In the genomic region with DNA sequence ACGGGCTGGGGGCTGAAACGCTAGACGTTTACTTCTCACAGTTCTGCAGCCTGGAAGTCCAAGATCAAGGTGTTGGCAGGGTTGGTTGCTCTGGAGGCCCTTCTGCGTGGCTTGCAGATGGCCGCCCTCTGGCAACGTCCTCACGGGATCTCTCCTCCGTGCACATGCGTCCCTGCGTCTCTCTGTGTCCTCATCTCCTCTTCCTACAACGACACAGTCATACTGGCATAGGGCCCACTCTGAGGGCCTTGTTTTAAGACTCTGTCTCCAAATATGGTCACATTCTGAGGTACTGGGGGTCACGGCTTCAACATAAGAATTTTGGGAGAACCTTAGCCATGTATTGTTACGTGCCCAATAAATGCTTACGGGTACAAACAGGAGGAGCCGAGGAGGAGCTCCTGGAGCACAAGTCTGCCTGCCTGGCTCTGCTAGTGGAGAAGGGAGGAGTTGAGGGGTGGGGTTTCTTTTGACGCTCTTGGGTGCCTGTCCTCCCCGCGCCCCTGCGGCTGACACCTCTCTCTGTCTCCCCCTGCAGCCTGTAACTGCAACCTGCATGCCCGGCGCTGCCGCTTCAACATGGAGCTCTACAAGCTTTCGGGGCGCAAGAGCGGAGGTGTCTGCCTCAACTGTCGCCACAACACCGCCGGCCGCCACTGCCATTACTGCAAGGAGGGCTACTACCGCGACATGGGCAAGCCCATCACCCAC, we compare ENCODE assay signal across 14 cellular contexts.
DNase-seq lines count a peak whose midpoint lies in the region; ATAC-seq and TF ChIP-seq lines count a peak whose summit lies in the region.
"Had no signal": no experiment of that assay in that cellular context is flagged by ENCODE, and none has a peak within 500 bp of the region (broad histone marks: within the 10 kb centered on the region; RNA-seq: fewer than 3 reads in every experiment).

No MANE protein-coding gene starts in this region.

- no peaks in the 10 kb centered on the region for H3K79me2 ChIP-seq in hepatocyte

- H3K36me3 ChIP-seq in hepatocyte (replicated peaks; ENCODE audit: insufficient read depth, low read depth) (no peaks in the 10 kb centered on the region), transverse colon (no peaks in the 10 kb centered on the region), SJCRH30 (no peaks in the 10 kb centered on the region)
- H3K36me3 ChIP-seq: cardiac muscle cell, right atrium auricular region had no signal

- H3K4me3 ChIP-seq in hepatocyte: no peak overlapping the region
- H3K4me3 ChIP-seq in transverse colon: no peak overlapping the region
- no peak overlapping the region for H3K4me3 ChIP-seq in SJCRH30
- H3K4me3 ChIP-seq: cardiac muscle cell, right atrium auricular region had no signal

- H3K27ac ChIP-seq in hepatocyte: peak overlapping the region; percentile 89
- peak overlapping the region; percentile 52 to 63 (median 60) for H3K27ac ChIP-seq in transverse colon
- H3K27ac ChIP-seq in SJCRH30: no peak overlapping the region
- H3K27ac ChIP-seq: cardiac muscle cell had no signal

- no peak overlapping the region for H2AFZ ChIP-seq in hepatocyte

- ATAC-seq in HG03469 (IDR thresholded peaks at IDR 0.05; ENCODE audit: unreplicated experiment): no peak

- H3K9me3 ChIP-seq in hepatocyte (ENCODE audit: low read depth): peaks cover 7% of the 10 kb centered on the region
- H3K9me3 ChIP-seq in transverse colon: no peaks in the 10 kb centered on the region
- no peaks in the 10 kb centered on the region for H3K9me3 ChIP-seq in SJCRH30 (replicated peaks)
- H3K9me3 ChIP-seq: right atrium auricular region had no signal

- H3K27me3 ChIP-seq in hepatocyte: no peaks in the 10 kb centered on the region
- H3K27me3 ChIP-seq in transverse colon: no peaks in the 10 kb centered on the region
- no peaks in the 10 kb centered on the region for H3K27me3 ChIP-seq in SJCRH30
- H3K27me3 ChIP-seq: right atrium auricular region had no signal

- peak; percentile 17 for TF ChIP-seq CTCF in hepatocyte (IDR thresholded peaks at IDR 0.05; ENCODE audit: poor library complexity)
- no peak for TF ChIP-seq CTCF in transverse colon (IDR thresholded peaks at IDR 0.05)

- DNase-seq in NCI-H2171 treated with DMSO at 0.1 percent for 48 hours (lab: John Stamatoyannopoulos, UW): peak; percentile 5
- no peak for DNase-seq in NCI-H2171 (lab: John Stamatoyannopoulos, UW)
- peak; percentile 2 for DNase-seq in NCI-H774 (lab: John Stamatoyannopoulos, UW)
- DNase-seq in hepatocyte (ENCODE audit: low spot score): no peak
- DNase-seq in transverse colon: no peak
- no peak for DNase-seq in NCI-H446 treated with DMSO at 0.1 percent for 48 hours (lab: John Stamatoyannopoulos, UW)
- no peak for DNase-seq in SJCRH30
- DNase-seq: activated CD4-positive, alpha-beta T cell treated with anti-CD3 and anti-CD28 coated beads, Interleukin-2, amount 10 ng/mL, durations not matched to agents 24 days and 14 days; activated naive CD4-positive, alpha-beta T cell treated with anti-CD3 and anti-CD28 coated beads for 36 hours; NCI-H1694; SW 1271 had no signal

- WGBS in hepatocyte (ENCODE audit: low lambda C conversion rate, missing lambda C conversion rate): 88% methylated on average over 30 of the region's 31 CpGs
- WGBS in transverse colon (ENCODE audit: low coverage in 1 of 2), 2 donors: 90 to 93% methylated on average over 3 to 31 of the region's 31 CpGs

- H4K20me1 ChIP-seq in hepatocyte (ENCODE audit: insufficient read depth, poor library complexity, severe bottlenecking): no peaks in the 10 kb centered on the region

- in situ Hi-C loops in transverse colon (cut with MboI; ENCODE audit: low pct_ligation_motif_present in 1 of 4, low pct_unique_long_range_greater_than_20kb in 1 of 4, low sequenced_read_pairs in 3 of 4): no loop called here

- intact Hi-C loops in transverse colon (cut with DNase I; ENCODE audit: low total_unique reads): no loop called here

- peak overlapping the region; percentile 37 for H3K4me2 ChIP-seq in hepatocyte

- TF ChIP-seq EP300 in transverse colon (IDR thresholded peaks at IDR 0.05; ENCODE audit: low read depth): no peak

- H3K9me2 ChIP-seq in hepatocyte (replicated peaks; ENCODE audit: insufficient read depth): no peaks in the 10 kb centered on the region

- no peaks in the 10 kb centered on the region for H3K4me1 ChIP-seq in hepatocyte (ENCODE audit: insufficient read depth)
- peaks cover 0 to 9% (median 0%) of the 10 kb centered on the region in 4 donors for H3K4me1 ChIP-seq in transverse colon
- no peaks in the 10 kb centered on the region for H3K4me1 ChIP-seq in SJCRH30

- no peak for TF ChIP-seq POLR2A in transverse colon (IDR thresholded peaks at IDR 0.05)

Comparison
In these comparisons a context has a peak if more than half of its experiments do, and no peak if none do; other contexts are left out.
1. DNase-seq: peak in NCI-H2171 treated with DMSO at 0.1 percent for 48 hours (single experiment) and NCI-H774 (single experiment); none in NCI-H2171 (single experiment), hepatocyte (single experiment), transverse colon (single experiment), NCI-H446 treated with DMSO at 0.1 percent for 48 hours (single experiment) and SJCRH30 (0 of 2).